1 cellular context compared by ENCODE assay signal in the genomic region with DNA sequence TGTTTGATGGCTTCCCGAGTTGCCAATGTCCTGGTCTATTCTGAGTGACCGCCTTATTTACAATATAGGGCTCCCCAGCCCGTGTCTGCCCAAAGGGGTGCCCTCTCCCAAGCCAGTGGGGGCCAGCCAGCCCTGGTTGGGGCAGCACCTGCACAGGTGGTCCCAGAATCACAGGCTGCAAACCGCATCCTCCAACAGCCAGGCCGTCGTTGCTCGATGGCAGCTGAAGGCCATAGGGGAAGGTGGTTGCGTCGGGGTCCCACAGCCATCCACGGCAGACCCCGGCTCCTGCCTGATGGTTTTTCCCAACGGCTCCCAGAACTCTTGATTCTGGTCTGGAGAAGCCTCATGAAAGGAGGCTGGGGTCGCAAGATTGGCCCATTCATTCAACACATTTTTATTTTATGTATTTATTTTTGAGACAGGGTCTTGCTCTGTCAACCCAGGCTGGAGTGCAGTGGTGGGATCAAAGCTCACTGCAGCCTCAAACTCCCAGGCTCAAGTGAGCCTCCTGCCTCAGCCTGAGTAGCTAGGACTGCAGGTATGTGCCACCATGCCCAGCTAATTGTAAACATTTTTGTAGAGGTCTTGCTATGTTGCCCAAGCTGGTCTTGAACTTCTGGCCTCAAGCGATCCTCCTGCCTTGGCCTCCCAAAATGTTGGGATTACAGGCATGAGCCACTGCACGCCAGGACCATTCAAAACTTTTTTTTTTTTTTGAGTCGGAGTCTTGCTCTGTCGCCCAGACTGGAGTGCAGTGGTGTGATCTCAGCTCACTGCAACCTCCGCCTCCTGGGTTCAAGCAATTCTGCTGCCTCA.
TF ChIP-seq lines count a peak whose summit lies in the region.

No MANE protein-coding gene starts in this region.

TF ChIP-seq in HepG2, 621 proteins besides CTCF, POLR2A, EP300 and RAD21 (continued from another document and continues in another):
- TF ChIP-seq, protein P1, sequence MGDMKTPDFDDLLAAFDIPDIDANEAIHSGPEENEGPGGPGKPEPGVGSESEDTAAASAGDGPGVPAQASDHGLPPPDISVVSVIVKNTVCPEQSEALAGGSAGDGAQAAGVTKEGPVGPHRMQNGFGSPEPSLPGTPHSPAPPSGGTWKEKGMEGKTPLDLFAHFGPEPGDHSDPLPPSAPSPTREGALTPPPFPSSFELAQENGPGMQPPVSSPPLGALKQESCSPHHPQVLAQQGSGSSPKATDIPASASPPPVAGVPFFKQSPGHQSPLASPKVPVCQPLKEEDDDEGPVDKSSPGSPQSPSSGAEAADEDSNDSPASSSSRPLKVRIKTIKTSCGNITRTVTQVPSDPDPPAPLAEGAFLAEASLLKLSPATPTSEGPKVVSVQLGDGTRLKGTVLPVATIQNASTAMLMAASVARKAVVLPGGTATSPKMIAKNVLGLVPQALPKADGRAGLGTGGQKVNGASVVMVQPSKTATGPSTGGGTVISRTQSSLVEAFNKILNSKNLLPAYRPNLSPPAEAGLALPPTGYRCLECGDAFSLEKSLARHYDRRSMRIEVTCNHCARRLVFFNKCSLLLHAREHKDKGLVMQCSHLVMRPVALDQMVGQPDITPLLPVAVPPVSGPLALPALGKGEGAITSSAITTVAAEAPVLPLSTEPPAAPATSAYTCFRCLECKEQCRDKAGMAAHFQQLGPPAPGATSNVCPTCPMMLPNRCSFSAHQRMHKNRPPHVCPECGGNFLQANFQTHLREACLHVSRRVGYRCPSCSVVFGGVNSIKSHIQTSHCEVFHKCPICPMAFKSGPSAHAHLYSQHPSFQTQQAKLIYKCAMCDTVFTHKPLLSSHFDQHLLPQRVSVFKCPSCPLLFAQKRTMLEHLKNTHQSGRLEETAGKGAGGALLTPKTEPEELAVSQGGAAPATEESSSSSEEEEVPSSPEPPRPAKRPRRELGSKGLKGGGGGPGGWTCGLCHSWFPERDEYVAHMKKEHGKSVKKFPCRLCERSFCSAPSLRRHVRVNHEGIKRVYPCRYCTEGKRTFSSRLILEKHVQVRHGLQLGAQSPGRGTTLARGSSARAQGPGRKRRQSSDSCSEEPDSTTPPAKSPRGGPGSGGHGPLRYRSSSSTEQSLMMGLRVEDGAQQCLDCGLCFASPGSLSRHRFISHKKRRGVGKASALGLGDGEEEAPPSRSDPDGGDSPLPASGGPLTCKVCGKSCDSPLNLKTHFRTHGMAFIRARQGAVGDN (CRISPR knock-in tag; IDR thresholded peaks at IDR 0.05) = peak; percentile 82
- TF ChIP-seq, protein P2, sequence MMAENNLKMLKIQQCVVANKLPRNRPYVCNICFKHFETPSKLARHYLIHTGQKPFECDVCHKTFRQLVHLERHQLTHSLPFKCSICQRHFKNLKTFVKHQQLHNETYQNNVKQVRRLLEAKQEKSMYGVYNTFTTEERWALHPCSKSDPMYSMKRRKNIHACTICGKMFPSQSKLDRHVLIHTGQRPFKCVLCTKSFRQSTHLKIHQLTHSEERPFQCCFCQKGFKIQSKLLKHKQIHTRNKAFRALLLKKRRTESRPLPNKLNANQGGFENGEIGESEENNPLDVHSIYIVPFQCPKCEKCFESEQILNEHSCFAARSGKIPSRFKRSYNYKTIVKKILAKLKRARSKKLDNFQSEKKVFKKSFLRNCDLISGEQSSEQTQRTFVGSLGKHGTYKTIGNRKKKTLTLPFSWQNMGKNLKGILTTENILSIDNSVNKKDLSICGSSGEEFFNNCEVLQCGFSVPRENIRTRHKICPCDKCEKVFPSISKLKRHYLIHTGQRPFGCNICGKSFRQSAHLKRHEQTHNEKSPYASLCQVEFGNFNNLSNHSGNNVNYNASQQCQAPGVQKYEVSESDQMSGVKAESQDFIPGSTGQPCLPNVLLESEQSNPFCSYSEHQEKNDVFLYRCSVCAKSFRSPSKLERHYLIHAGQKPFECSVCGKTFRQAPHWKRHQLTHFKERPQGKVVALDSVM (CRISPR knock-in tag; IDR thresholded peaks at IDR 0.05) = peak; percentile 55; the same call in 1 of the 2 replicates
- TF ChIP-seq ELF1 (CRISPR knock-in tag; IDR thresholded peaks at IDR 0.05) (no peak; the same call in 1 of the 2 replicates), SPEN (CRISPR knock-in tag; IDR thresholded peaks at IDR 0.05; ENCODE audit: low read depth) (peak; percentile 9; the same call in 1 of the 2 replicates), HNF4A (CRISPR knock-in tag; IDR thresholded peaks at IDR 0.05) (peak; percentile 45; the same call in 1 of the 2 replicates), ZNF326 (CRISPR knock-in tag; IDR thresholded peaks at IDR 0.05; ENCODE audit: borderline replicate concordance) (no peak), ZNF431 (CRISPR knock-in tag; IDR thresholded peaks at IDR 0.05; ENCODE audit: borderline replicate concordance, low read depth) (no peak), KAT2B (IDR thresholded peaks at IDR 0.05; ENCODE audit: borderline replicate concordance, low read depth, low read length) (no peak), ZNF644 (CRISPR knock-in tag; IDR thresholded peaks at IDR 0.05; ENCODE audit: low read depth) (0 out of 2 replicates have a peak, but pooled peaks have one; percentile 10), ZNF274 (CRISPR knock-in tag; IDR thresholded peaks at IDR 0.05) (0 out of 2 replicates have a peak, but pooled peaks have one; percentile 9), TBX2 (CRISPR knock-in tag; IDR thresholded peaks at IDR 0.05; ENCODE audit: borderline replicate concordance) (peak; percentile 9; the same call in 1 of the 2 replicates), CAMTA2 (CRISPR knock-in tag; IDR thresholded peaks at IDR 0.05; ENCODE audit: borderline replicate concordance) (0 out of 2 replicates have a peak, but pooled peaks have one; percentile 21), KDM5B (CRISPR knock-in tag; IDR thresholded peaks at IDR 0.05; ENCODE audit: borderline replicate concordance) (no peak), ZC3H4 (CRISPR knock-in tag; IDR thresholded peaks at IDR 0.05; ENCODE audit: borderline replicate concordance) (peak; percentile 87), ZNF44 (CRISPR knock-in tag; IDR thresholded peaks at IDR 0.05) (peak; percentile 16; the same call in 1 of the 2 replicates), TEAD3 (CRISPR knock-in tag; optimal IDR thresholded peaks at IDR 0.05; ENCODE audit: borderline replicate concordance) (peak; percentile 43), TBX3 (IDR thresholded peaks at IDR 0.05; ENCODE audit: borderline replicate concordance) (no peak), MAZ (IDR thresholded peaks at IDR 0.05; ENCODE audit: borderline replicate concordance, low read depth, low read length) (no peak), MAZ (CRISPR knock-in tag; IDR thresholded peaks at IDR 0.05; ENCODE audit: low read depth) (no peak)
- TF ChIP-seq, protein P3, sequence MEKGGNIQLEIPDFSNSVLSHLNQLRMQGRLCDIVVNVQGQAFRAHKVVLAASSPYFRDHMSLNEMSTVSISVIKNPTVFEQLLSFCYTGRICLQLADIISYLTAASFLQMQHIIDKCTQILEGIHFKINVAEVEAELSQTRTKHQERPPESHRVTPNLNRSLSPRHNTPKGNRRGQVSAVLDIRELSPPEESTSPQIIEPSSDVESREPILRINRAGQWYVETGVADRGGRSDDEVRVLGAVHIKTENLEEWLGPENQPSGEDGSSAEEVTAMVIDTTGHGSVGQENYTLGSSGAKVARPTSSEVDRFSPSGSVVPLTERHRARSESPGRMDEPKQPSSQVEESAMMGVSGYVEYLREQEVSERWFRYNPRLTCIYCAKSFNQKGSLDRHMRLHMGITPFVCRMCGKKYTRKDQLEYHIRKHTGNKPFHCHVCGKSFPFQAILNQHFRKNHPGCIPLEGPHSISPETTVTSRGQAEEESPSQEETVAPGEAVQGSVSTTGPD (CRISPR knock-in tag; IDR thresholded peaks at IDR 0.05) = 0 out of 2 replicates have a peak, but pooled peaks have one; percentile 12
- TF ChIP-seq, protein P4, sequence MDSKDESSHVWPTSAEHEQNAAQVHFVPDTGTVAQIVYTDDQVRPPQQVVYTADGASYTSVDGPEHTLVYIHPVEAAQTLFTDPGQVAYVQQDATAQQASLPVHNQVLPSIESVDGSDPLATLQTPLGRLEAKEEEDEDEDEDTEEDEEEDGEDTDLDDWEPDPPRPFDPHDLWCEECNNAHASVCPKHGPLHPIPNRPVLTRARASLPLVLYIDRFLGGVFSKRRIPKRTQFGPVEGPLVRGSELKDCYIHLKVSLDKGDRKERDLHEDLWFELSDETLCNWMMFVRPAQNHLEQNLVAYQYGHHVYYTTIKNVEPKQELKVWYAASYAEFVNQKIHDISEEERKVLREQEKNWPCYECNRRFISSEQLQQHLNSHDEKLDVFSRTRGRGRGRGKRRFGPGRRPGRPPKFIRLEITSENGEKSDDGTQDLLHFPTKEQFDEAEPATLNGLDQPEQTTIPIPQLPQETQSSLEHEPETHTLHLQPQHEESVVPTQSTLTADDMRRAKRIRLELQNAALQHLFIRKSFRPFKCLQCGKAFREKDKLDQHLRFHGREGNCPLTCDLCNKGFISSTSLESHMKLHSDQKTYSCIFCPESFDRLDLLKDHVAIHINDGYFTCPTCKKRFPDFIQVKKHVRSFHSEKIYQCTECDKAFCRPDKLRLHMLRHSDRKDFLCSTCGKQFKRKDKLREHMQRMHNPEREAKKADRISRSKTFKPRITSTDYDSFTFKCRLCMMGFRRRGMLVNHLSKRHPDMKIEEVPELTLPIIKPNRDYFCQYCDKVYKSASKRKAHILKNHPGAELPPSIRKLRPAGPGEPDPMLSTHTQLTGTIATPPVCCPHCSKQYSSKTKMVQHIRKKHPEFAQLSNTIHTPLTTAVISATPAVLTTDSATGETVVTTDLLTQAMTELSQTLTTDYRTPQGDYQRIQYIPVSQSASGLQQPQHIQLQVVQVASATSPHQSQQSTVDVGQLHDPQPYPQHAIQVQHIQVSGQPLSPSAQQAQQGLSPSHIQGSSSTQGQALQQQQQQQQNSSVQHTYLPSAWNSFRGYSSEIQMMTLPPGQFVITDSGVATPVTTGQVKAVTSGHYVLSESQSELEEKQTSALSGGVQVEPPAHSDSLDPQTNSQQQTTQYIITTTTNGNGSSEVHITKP (CRISPR knock-in tag; IDR thresholded peaks at IDR 0.05; ENCODE audit: low read depth) = peak; percentile 70; the same call in 1 of the 2 replicates
- TF ChIP-seq, protein P5, sequence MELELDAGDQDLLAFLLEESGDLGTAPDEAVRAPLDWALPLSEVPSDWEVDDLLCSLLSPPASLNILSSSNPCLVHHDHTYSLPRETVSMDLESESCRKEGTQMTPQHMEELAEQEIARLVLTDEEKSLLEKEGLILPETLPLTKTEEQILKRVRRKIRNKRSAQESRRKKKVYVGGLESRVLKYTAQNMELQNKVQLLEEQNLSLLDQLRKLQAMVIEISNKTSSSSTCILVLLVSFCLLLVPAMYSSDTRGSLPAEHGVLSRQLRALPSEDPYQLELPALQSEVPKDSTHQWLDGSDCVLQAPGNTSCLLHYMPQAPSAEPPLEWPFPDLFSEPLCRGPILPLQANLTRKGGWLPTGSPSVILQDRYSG (CRISPR knock-in tag; IDR thresholded peaks at IDR 0.05) = no peak
- TF ChIP-seq, protein P6, sequence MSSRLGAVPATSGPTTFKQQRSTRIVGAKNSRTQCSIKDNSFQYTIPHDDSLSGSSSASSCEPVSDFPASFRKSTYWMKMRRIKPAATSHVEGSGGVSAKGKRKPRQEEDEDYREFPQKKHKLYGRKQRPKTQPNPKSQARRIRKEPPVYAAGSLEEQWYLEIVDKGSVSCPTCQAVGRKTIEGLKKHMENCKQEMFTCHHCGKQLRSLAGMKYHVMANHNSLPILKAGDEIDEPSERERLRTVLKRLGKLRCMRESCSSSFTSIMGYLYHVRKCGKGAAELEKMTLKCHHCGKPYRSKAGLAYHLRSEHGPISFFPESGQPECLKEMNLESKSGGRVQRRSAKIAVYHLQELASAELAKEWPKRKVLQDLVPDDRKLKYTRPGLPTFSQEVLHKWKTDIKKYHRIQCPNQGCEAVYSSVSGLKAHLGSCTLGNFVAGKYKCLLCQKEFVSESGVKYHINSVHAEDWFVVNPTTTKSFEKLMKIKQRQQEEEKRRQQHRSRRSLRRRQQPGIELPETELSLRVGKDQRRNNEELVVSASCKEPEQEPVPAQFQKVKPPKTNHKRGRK (CRISPR knock-in tag; IDR thresholded peaks at IDR 0.05) = 0 out of 2 replicates have a peak, but pooled peaks have one; percentile 10
- TF ChIP-seq, protein P7, sequence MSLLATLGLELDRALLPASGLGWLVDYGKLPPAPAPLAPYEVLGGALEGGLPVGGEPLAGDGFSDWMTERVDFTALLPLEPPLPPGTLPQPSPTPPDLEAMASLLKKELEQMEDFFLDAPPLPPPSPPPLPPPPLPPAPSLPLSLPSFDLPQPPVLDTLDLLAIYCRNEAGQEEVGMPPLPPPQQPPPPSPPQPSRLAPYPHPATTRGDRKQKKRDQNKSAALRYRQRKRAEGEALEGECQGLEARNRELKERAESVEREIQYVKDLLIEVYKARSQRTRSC (CRISPR knock-in tag; IDR thresholded peaks at IDR 0.05; ENCODE audit: low read depth) = no peak
- TF ChIP-seq, protein P8, sequence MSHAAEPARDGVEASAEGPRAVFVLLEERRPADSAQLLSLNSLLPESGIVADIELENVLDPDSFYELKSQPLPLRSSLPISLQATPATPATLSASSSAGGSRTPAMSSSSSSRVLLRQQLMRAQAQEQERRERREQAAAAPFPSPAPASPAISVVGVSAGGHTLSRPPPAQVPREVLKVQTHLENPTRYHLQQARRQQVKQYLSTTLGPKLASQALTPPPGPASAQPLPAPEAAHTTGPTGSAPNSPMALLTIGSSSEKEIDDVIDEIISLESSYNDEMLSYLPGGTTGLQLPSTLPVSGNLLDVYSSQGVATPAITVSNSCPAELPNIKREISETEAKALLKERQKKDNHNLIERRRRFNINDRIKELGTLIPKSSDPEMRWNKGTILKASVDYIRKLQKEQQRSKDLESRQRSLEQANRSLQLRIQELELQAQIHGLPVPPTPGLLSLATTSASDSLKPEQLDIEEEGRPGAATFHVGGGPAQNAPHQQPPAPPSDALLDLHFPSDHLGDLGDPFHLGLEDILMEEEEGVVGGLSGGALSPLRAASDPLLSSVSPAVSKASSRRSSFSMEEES (CRISPR knock-in tag; IDR thresholded peaks at IDR 0.05) = no peak
- TF ChIP-seq, protein P9, sequence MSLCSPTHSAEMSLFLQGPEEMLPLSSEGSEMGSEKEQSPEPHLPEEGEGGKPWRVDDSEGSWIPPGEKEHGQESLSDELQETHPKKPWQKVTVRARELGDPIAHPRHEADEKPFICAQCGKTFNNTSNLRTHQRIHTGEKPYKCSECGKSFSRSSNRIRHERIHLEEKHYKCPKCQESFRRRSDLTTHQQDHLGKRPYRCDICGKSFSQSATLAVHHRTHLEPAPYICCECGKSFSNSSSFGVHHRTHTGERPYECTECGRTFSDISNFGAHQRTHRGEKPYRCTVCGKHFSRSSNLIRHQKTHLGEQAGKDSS (CRISPR knock-in tag; IDR thresholded peaks at IDR 0.05; ENCODE audit: borderline replicate concordance, low read depth) = no peak
- TF ChIP-seq, protein P10, sequence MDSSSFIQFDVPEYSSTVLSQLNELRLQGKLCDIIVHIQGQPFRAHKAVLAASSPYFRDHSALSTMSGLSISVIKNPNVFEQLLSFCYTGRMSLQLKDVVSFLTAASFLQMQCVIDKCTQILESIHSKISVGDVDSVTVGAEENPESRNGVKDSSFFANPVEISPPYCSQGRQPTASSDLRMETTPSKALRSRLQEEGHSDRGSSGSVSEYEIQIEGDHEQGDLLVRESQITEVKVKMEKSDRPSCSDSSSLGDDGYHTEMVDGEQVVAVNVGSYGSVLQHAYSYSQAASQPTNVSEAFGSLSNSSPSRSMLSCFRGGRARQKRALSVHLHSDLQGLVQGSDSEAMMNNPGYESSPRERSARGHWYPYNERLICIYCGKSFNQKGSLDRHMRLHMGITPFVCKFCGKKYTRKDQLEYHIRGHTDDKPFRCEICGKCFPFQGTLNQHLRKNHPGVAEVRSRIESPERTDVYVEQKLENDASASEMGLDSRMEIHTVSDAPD (CRISPR knock-in tag; IDR thresholded peaks at IDR 0.05) = peak; percentile 1; the same call in 1 of the 2 replicates
- TF ChIP-seq, protein P11, sequence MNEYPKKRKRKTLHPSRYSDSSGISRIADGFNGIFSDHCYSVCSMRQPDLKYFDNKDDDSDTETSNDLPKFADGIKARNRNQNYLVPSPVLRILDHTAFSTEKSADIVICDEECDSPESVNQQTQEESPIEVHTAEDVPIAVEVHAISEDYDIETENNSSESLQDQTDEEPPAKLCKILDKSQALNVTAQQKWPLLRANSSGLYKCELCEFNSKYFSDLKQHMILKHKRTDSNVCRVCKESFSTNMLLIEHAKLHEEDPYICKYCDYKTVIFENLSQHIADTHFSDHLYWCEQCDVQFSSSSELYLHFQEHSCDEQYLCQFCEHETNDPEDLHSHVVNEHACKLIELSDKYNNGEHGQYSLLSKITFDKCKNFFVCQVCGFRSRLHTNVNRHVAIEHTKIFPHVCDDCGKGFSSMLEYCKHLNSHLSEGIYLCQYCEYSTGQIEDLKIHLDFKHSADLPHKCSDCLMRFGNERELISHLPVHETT (CRISPR knock-in tag; conservative IDR thresholded peaks at IDR 0.05) = no peak
